8 cellular contexts compared by ENCODE assay signal in the genomic region with DNA sequence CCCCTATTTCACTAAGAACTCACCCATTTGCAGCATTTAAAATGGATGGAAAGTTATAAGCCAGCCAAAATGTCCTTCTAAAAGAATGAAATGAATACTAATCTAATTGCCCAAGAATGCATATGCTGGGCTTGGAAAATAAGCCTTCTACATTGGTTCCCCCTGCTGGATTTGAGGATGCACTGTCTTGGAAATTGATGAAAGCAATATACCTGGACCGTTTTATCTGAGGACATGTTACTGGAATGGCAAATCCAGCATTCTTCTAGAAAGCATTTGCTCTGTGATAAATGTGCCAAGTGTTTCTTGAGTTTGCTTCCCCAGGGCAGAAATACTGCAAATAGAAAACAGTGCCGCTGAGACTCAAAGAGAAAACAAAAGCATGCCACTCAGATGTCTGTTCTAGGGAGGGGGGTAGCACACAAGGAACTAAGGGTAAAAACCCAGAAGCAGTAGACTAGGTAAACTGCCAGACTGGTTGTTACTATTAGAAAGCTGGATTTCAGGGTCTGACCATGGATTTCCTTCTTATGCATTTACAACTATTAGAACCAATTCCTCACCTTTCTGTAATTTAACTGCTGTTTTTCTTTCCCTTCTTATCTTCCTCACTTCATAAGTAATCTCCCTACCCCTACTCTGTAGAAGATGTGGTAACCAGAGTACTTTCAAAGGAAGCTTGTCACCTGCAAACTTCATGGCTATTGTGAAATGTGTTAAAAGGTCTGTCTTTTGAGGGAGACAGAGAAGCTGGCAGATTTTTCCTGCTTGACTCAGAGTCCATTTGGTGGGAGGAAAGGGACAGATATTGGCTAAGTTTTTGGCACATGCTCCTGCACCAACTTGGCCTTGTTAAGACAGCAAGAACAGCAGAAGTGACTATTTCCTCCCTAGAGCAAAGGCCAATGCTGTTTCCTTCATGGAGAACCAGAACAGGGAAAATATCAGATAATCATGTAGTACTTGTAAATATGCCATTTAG.
DNase-seq lines count a peak whose midpoint lies in the region; ATAC-seq, FAIRE-seq and TF ChIP-seq lines count a peak whose summit lies in the region.

No MANE protein-coding gene starts in this region.

- TF ChIP-seq POLR2A in GM12892 (IDR thresholded peaks at IDR 0.05; ENCODE audit: low read depth, low read length): no peak

- H3K4me1 ChIP-seq in RWPE2 (ENCODE audit: insufficient read depth, poor library complexity, severe bottlenecking): no peaks in the 10 kb centered on the region

- peak; percentile 65 for ATAC-seq in RWPE2 (ENCODE audit: low read depth)

- TF ChIP-seq CTCF in AG09309 (IDR thresholded peaks at IDR 0.05; ENCODE audit: control insufficient read depth, insufficient read depth, low read depth, low read length, missing control alignments) (peak; percentile 55), RWPE2 (IDR thresholded peaks at IDR 0.05; ENCODE audit: poor library complexity, severe bottlenecking) (peak; percentile 72)

- no peak for FAIRE-seq in GM12892 (lab: Jason Lieb, UNC)

- H3K4me3 ChIP-seq in AG09309 (ENCODE audit: control insufficient read depth, low read depth, low read length) (no peak overlapping the region), RWPE2 (ENCODE audit: severe bottlenecking) (no peak overlapping the region)

- DNase-seq in AG09309 (ENCODE audit: low read depth): peak; percentile 5
- peak; percentile 64 for DNase-seq in HS-5 (ENCODE audit: low read depth)
- no peak for DNase-seq in RWPE2 (ENCODE audit: low spot score)
- peak; percentile 40 for DNase-seq in foreskin melanocyte
- peak; percentile 15 for DNase-seq in smooth muscle cell of the brain vasculature (ENCODE audit: low read depth, low spot score)
- DNase-seq in activated effector memory CD4-positive, alpha-beta T cell treated with anti-CD3 and anti-CD28 coated beads, Interleukin-2, amount 50 U/mL, for 16 hours: no peak
- DNase-seq in GM12892 (ENCODE audit: insufficient read length): no peak
- DNase-seq in stimulated activated CD4-positive, alpha-beta T cell treated with anti-CD3 and anti-CD28 coated beads, Interleukin-2, amount 100 ng/mL, for 24 hours: no peak

- no peaks in the 10 kb centered on the region for H3K9me3 ChIP-seq in RWPE2 (ENCODE audit: severe bottlenecking)

- H3K27ac ChIP-seq in RWPE2 (ENCODE audit: poor library complexity, severe bottlenecking): no peak overlapping the region

- H3K27me3 ChIP-seq in RWPE2 (ENCODE audit: insufficient read depth, poor library complexity, severe bottlenecking): no peaks in the 10 kb centered on the region

- H3K36me3 ChIP-seq in RWPE2 (ENCODE audit: low read depth): no peaks in the 10 kb centered on the region

Comparison
In these comparisons a context has a peak if more than half of its experiments do, and no peak if none do; other contexts are left out.
1. DNase-seq: peak in AG09309 (single experiment), HS-5 (single experiment), foreskin melanocyte (single experiment) and smooth muscle cell of the brain vasculature (single experiment); none in RWPE2 (single experiment), activated effector memory CD4-positive, alpha-beta T cell treated with anti-CD3 and anti-CD28 coated beads, Interleukin-2, amount 50 U/mL, for 16 hours (single experiment), GM12892 (single experiment) and stimulated activated CD4-positive, alpha-beta T cell treated with anti-CD3 and anti-CD28 coated beads, Interleukin-2, amount 100 ng/mL, for 24 hours (0 of 2).